17 cellular contexts compared by ENCODE assay signal in the genomic region with DNA sequence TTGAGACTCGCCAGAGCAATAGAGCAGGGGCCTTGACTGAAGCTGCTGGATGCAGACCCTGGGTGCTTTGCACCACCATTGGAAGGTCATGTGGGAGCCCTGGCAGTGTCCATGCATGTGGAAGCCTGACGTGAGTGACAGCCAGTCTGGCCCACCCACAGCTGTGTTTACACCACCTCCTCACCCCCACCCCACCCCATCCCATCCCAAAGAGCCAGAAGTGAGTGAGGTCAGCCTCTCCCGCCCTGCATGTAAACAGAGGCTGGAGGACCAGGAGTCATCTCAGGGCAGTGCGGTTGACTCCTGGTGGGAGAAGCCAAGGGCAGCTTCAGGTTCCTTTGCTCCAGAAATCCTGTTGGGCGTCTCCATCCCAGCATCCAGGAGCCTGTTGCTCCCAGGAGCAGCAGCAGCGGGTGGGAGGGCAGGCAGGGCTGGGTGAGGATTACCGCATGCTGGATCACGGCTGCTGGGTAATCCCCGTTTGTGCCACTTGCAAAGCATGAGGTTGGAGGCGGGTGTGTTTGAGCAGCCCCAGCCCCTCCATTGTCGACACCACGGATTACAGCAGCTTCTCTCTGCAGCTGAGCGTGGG. TPM values are rescaled to one million over a fixed set of nuclear protein-coding genes. Genes with fewer than 3 reads are reported as not detected.
DNase-seq lines count a peak whose midpoint lies in the region; ATAC-seq and TF ChIP-seq lines count a peak whose summit lies in the region.
"Had no signal": no experiment of that assay in that cellular context is flagged by ENCODE, and none has a peak within 500 bp of the region (broad histone marks: within the 10 kb centered on the region; RNA-seq: fewer than 3 reads in every experiment).

No MANE protein-coding gene starts in this region.

- no peaks in the 10 kb centered on the region for H3K9me2 ChIP-seq in hepatocyte (replicated peaks; ENCODE audit: insufficient read depth)

- TF ChIP-seq POLR2A in erythroblast (IDR thresholded peaks at IDR 0.05; ENCODE audit: low read length) = no peak

- H3K27me3 ChIP-seq in hepatocyte = no peaks in the 10 kb centered on the region

- H2AFZ ChIP-seq in hepatocyte = no peak overlapping the region

- peak; percentile 57 for DNase-seq in NCI-H524 treated with DMSO at 0.1 percent for 48 hours (lab: John Stamatoyannopoulos, UW)
- DNase-seq in caudate nucleus (lab: John Stamatoyannopoulos, UW) = peak in 54 of 61 donors; percentile 27 to 93 (median 74)
- DNase-seq in hepatocyte (ENCODE audit: low spot score) = peak; percentile 34
- peak; percentile 67 for DNase-seq in superior temporal gyrus (ENCODE audit: extremely low spot score)
- no peak for DNase-seq in NCI-H226
- no peak for DNase-seq in erythroblast (lab: John Stamatoyannopoulos, UW)
- no peak for DNase-seq in stimulated activated CD4-positive, alpha-beta T cell treated with anti-CD3 and anti-CD28 coated beads, Interleukin-4, amount 100 ng/mL, for 1 hour
- DNase-seq: activated CD8-positive, alpha-beta T cell treated with anti-CD3 and anti-CD28 coated beads, Interleukin-2, amount 10 ng/mL, durations not matched to agents 7 days and 5 days; DND-41; effector CD4-positive, alpha-beta T cell; foreskin fibroblast; islet precursor cell; NCI-H1694 treated with DMSO at 0.1 percent for 48 hours; transverse colon had no signal

- peak overlapping the region; percentile 82 for H3K27ac ChIP-seq in caudate nucleus (ENCODE audit: low read depth, low read length)
- no peak overlapping the region for H3K27ac ChIP-seq in hepatocyte
- H3K27ac ChIP-seq: SK-N-MC had no signal

- no peaks in the 10 kb centered on the region for H3K36me3 ChIP-seq in hepatocyte (replicated peaks; ENCODE audit: insufficient read depth, low read depth)
- H3K36me3 ChIP-seq: transverse colon had no signal

- no peak overlapping the region for H3K4me3 ChIP-seq in hepatocyte
- H3K4me3 ChIP-seq: SK-N-MC, transverse colon had no signal

- H4K20me1 ChIP-seq in hepatocyte (ENCODE audit: insufficient read depth, poor library complexity, severe bottlenecking) = no peaks in the 10 kb centered on the region

- TF ChIP-seq CTCF in hepatocyte (IDR thresholded peaks at IDR 0.05; ENCODE audit: poor library complexity) = no peak

- H3K79me2 ChIP-seq in hepatocyte = no peaks in the 10 kb centered on the region

- H3K4me2 ChIP-seq in hepatocyte = no peak overlapping the region

- no peaks in the 10 kb centered on the region for H3K9me3 ChIP-seq in hepatocyte (ENCODE audit: low read depth)
- H3K9me3 ChIP-seq: transverse colon had no signal

- 56% methylated on average over 13 of the region's 13 CpGs for WGBS in hepatocyte (ENCODE audit: low lambda C conversion rate, missing lambda C conversion rate)

- no peak for ATAC-seq in GM18502 (IDR thresholded peaks at IDR 0.05; ENCODE audit: poor library complexity, unreplicated experiment)
- ATAC-seq: activated CD8-positive, alpha-beta T cell treated with anti-CD3 and anti-CD28 coated beads, Interleukin-2, amount 10 ng/mL, durations not matched to agents 7 days and 5 days had no signal

- H3K4me1 ChIP-seq in hepatocyte (ENCODE audit: insufficient read depth) = no peaks in the 10 kb centered on the region

RNA-seq across cellular contexts. Expression of a gene that starts 44.6 kb away (rescaled TPM):
- 1.2 and 2.9 TPM in 2 replicates for total RNA-seq in hepatocyte
- 4.6 and 5.1 TPM in 2 replicates for polyA plus RNA-seq in hepatocyte
- total RNA-seq: activated CD8-positive, alpha-beta T cell treated with anti-CD3 and anti-CD28 coated beads, Interleukin-2, amount 10 ng/mL, durations not matched to agents 7 days and 5 days had no signal
- polyA plus RNA-seq: CD14-positive monocyte had no signal

Comparison
In these comparisons a context has a peak if more than half of its experiments do, and no peak if none do; other contexts are left out.
1. DNase-seq: peak in NCI-H524 treated with DMSO at 0.1 percent for 48 hours (single experiment), caudate nucleus (54 of 61), hepatocyte (single experiment) and superior temporal gyrus (single experiment); none in NCI-H226 (single experiment), erythroblast (0 of 2) and stimulated activated CD4-positive, alpha-beta T cell treated with anti-CD3 and anti-CD28 coated beads, Interleukin-4, amount 100 ng/mL, for 1 hour (single experiment).